ENCODE assay signal across 1 cellular context in the genomic region with DNA sequence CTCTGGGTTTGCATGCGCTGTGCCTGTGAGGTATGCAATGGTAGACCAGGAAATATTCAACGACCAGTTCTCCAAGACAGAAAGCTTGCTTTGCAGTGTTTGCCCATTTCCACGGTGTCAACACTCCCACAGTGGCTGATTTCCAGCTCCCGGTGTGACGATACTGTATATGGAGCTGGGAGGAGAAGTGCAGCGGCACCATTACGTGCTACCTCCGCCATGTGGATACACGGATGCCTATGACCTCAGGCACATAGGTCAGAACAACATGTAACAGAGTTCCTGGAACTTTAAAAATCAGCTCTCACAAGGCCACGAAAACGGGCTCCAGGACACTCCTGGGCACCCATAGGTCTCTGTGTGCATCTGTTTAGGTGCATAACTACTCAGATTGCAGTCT.
TF ChIP-seq lines count a peak whose summit lies in the region.

No MANE protein-coding gene starts in this region.

TF ChIP-seq in H1, 55 proteins besides CTCF, POLR2A, EP300 and RAD21:
- TF ChIP-seq MAFK (IDR thresholded peaks at IDR 0.05; ENCODE audit: low read depth, low read length) (no peak), SIN3A (conservative IDR thresholded peaks at IDR 0.05 in 1 of 2, IDR thresholded peaks at IDR 0.05 in 1 of 2; ENCODE audit: low read depth in 1 of 2, low read length in 2 of 2) (no peak), PHF8 (conservative IDR thresholded peaks at IDR 0.05; ENCODE audit: low read depth, low read length) (no peak)
TF ChIP-seq in H1: peak in this region for 0.
